Comparison of ENCODE assay signal across 8 cellular contexts in the genomic region with DNA sequence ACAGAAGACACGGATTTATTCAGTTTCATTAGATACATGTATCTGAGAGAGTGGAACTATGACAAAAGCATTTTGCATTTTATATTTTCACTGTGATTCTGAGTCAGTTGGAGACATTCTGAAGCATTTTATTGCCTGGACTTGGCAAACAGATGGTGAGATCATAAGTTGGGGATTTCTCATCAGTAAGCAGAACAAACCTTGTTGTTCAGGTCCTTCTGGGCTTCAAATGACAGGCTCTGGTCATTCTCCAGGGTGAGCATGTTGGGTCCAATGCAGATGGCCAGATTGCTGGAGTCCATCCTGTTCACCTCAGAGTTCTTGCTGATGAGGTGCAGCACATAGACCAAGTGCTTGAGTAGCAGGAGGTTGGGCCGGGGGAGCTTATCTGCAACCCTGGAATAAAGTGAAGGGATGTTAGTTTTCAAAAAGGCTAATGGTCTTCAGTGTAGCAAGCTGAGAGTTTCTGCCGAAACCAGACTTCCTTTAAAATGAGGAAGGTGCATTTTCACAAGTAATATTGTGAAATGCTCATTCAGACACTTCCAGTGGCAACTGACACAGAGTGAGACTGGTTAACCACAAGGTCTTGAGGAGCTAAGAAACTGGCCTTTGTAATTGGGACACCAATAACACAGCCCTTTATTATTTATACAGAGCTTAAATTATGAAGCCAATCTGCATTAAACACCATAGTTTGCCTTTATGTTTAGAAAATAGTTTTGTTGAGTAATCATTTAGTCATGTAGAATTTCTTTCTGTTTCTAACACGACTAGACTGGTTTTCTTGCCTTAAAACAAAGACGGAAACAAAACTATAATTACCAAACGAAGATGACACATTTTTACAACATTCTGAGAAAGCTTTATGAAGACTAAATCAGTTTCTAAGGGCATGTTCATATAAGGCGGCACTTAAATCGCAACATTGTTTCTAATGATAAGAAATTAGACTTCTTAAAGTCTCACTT. TPM values are rescaled to one million over a fixed set of nuclear protein-coding genes. Genes with fewer than 3 reads are reported as not detected.
DNase-seq lines count a peak whose midpoint lies in the region; ATAC-seq and TF ChIP-seq lines count a peak whose summit lies in the region.

No MANE protein-coding gene starts in this region.

- ATAC-seq in GM18873 (IDR thresholded peaks at IDR 0.05; ENCODE audit: low FRiP score, unreplicated experiment) (peak; percentile 82), HG03060 (IDR thresholded peaks at IDR 0.05; ENCODE audit: low read depth, unreplicated experiment) (peak; percentile 70)

- H3K4me3 ChIP-seq in fibroblast of villous mesenchyme (ENCODE audit: low read depth, low read length): no peak overlapping the region

- peak; percentile 64 for DNase-seq in AG20443 (ENCODE audit: low spot score)
- peak; percentile 89 for DNase-seq in SIG-M5 (lab: John Stamatoyannopoulos, UW)
- peak; percentile 65 for DNase-seq in fibroblast of villous mesenchyme (ENCODE audit: low read depth)
- DNase-seq in superior temporal gyrus (ENCODE audit: extremely low spot score): peak; percentile 33
- no peak for DNase-seq in erythroblast (lab: John Stamatoyannopoulos, UW)
- DNase-seq in NCI-H2196 treated with DMSO at 0.1 percent for 48 hours (lab: John Stamatoyannopoulos, UW; ENCODE audit: unreplicated experiment): no peak

- TF ChIP-seq CTCF in fibroblast of villous mesenchyme (IDR thresholded peaks at IDR 0.05; ENCODE audit: insufficient read depth, low read depth, low read length): no peak

- TF ChIP-seq POLR2A in erythroblast (IDR thresholded peaks at IDR 0.05; ENCODE audit: low read length): no peak

RNA-seq across cellular contexts. Expression of a gene that starts 5.6 kb away (rescaled TPM):
- not detected in 2 replicates for total RNA-seq in fibroblast of villous mesenchyme

RNA-seq across cellular contexts. Expression of a gene that starts 39.2 kb away (rescaled TPM):
- 5.2 and 6.0 TPM in 2 replicates for total RNA-seq in fibroblast of villous mesenchyme

Comparison
In these comparisons a context has a peak if more than half of its experiments do, and no peak if none do; other contexts are left out.
1. DNase-seq: peak in AG20443 (single experiment), SIG-M5 (single experiment), fibroblast of villous mesenchyme (single experiment) and superior temporal gyrus (single experiment); none in erythroblast (0 of 2) and NCI-H2196 treated with DMSO at 0.1 percent for 48 hours (single experiment).